8 cellular contexts compared by ENCODE assay signal in genomic region chr14:56339855-56340701, GRCh38.
DNase-seq lines count a peak whose midpoint lies in the region; ATAC-seq and TF ChIP-seq lines count a peak whose summit lies in the region.

No MANE protein-coding gene starts in this region.

- intact Hi-C loops in prostate gland (cut with DNase I), result loop anchor here (5.0 to 10.0 kb wide), 4 partner anchors 135 to 633 kb away; partner anchors contain the start of gene PELI2

- H3K4me1 ChIP-seq in SJCRH30 (peaks cover 11% of the 10 kb centered on the region), cardiac muscle cell (ENCODE audit: low read depth) (peaks cover 14% of the 10 kb centered on the region), prostate gland (replicated peaks) (no peaks in the 10 kb centered on the region)

- no peaks in the 10 kb centered on the region for H3K9me3 Mint-ChIP-seq in activated naive CD8-positive, alpha-beta T cell treated with anti-CD3 and anti-CD28 coated beads for 36 hours

- H3K27me3 ChIP-seq in SJCRH30 (no peaks in the 10 kb centered on the region), cardiac muscle cell (no peaks in the 10 kb centered on the region), prostate gland (replicated peaks; ENCODE audit: insufficient read depth) (no peaks in the 10 kb centered on the region)

- no peak overlapping the region for H3K27ac ChIP-seq in SJCRH30
- H3K27ac ChIP-seq in cardiac muscle cell, result no peak overlapping the region
- H3K27ac ChIP-seq in prostate gland, result no peak overlapping the region

- DNase-seq in Caki2 (ENCODE audit: low read depth) (peak; percentile 86), LoVo (ENCODE audit: low spot score) (peak; percentile 63), SJCRH30 (peak; percentile 23 to 51), cardiac muscle cell (ENCODE audit: low read depth in 1 of 2, low spot score in 1 of 2) (peak; percentile 77 to 97), prostate gland (ENCODE audit: low spot score) (peak; percentile 46), 8988T (no peak)
- peak; percentile 45 for DNase-seq in activated naive CD8-positive, alpha-beta T cell treated with anti-CD3 and anti-CD28 coated beads for 36 hours

- in situ Hi-C loops in Caki2 (cut with HindIII; ENCODE audit: low pct_unique_long_range_greater_than_20kb, low sequenced_read_pairs), result no loop called here

- H3K4me3 ChIP-seq in SJCRH30, result no peak overlapping the region
- no peak overlapping the region for H3K4me3 ChIP-seq in cardiac muscle cell
- H3K4me3 ChIP-seq in prostate gland, result no peak overlapping the region

- H3K9me3 ChIP-seq in SJCRH30 (replicated peaks) (no peaks in the 10 kb centered on the region), cardiac muscle cell (ENCODE audit: low read depth) (no peaks in the 10 kb centered on the region), prostate gland (no peaks in the 10 kb centered on the region)

- no peak overlapping the region for H3K4me3 Mint-ChIP-seq in activated naive CD8-positive, alpha-beta T cell treated with anti-CD3 and anti-CD28 coated beads for 36 hours

- H3K27ac Mint-ChIP-seq in activated naive CD8-positive, alpha-beta T cell treated with anti-CD3 and anti-CD28 coated beads for 36 hours, result no peak overlapping the region

- H3K27me3 Mint-ChIP-seq in activated naive CD8-positive, alpha-beta T cell treated with anti-CD3 and anti-CD28 coated beads for 36 hours, result no peaks in the 10 kb centered on the region

- 42% methylated on average over 9 of the region's 9 CpGs for WGBS in prostate gland

- ATAC-seq in GM21619 (IDR thresholded peaks at IDR 0.05; ENCODE audit: unreplicated experiment), result peak; percentile 79

- H3K36me3 ChIP-seq in SJCRH30 (no peaks in the 10 kb centered on the region), cardiac muscle cell (no peaks in the 10 kb centered on the region), prostate gland (no peaks in the 10 kb centered on the region)

- peak; percentile 96 for TF ChIP-seq CTCF in cardiac muscle cell (IDR thresholded peaks at IDR 0.05; ENCODE audit: low read depth, low read length)
- TF ChIP-seq CTCF in prostate gland (IDR thresholded peaks at IDR 0.05), result peak; percentile 47 to 80 (median 68)

- TF ChIP-seq POLR2A in prostate gland (IDR thresholded peaks at IDR 0.05), result no peak

- peaks cover 3% of the 10 kb centered on the region for H3K4me1 Mint-ChIP-seq in activated naive CD8-positive, alpha-beta T cell treated with anti-CD3 and anti-CD28 coated beads for 36 hours

- no peaks in the 10 kb centered on the region for H3K36me3 Mint-ChIP-seq in activated naive CD8-positive, alpha-beta T cell treated with anti-CD3 and anti-CD28 coated beads for 36 hours
